Comparison of ENCODE assay signal across 10 cellular contexts in genomic region chr11:2691991-2692841, GRCh38. TPM values are rescaled to one million over a fixed set of nuclear protein-coding genes. Genes with fewer than 3 reads are reported as not detected.
A peak's percentile ranks its signal among the peaks of the same experiment; 100 is the strongest.
DNase-seq lines count a peak whose midpoint lies in the region; ATAC-seq, FAIRE-seq and TF ChIP-seq lines count a peak whose summit lies in the region.
"Had no signal": no experiment of that assay in that cellular context is flagged by ENCODE, and none has a peak within 500 bp of the region (broad histone marks: within the 10 kb centered on the region; RNA-seq: fewer than 3 reads in every experiment).

No MANE protein-coding gene starts in this region.

- no peaks in the 10 kb centered on the region for H3K27me3 ChIP-seq in tibial artery

- intact Hi-C loops in tibial artery (cut with DNase I; ENCODE audit: low total_unique reads) = loop anchor here (5.0 kb wide), 1 partner anchor 160 kb away; no protein-coding TSS in a partner anchor

- no peak for ATAC-seq in HG02973 (IDR thresholded peaks at IDR 0.05; ENCODE audit: unreplicated experiment)
- no peak for ATAC-seq in natural killer cell treated with Interleukin-12 subunit alpha and Interleukin-12 subunit beta and Interleukin-15 and Interleukin-18, amount 100 ng/mL, for 72 hours

- FAIRE-seq in D721Med (lab: Jason Lieb, UNC) = no peak

- peaks cover 8% of the 10 kb centered on the region for H3K27me3 Mint-ChIP-seq in glutamatergic neuron (ENCODE audit: unreplicated experiment)
- H3K27me3 Mint-ChIP-seq in natural killer cell treated with Interleukin-12 subunit alpha and Interleukin-12 subunit beta and Interleukin-15 and Interleukin-18, amount 100 ng/mL, for 72 hours = no peaks in the 10 kb centered on the region
- H3K27me3 Mint-ChIP-seq: CD4-positive, alpha-beta T cell had no signal

- peak overlapping the region; percentile 11 for H3K27ac Mint-ChIP-seq in glutamatergic neuron (ENCODE audit: unreplicated experiment)
- H3K27ac Mint-ChIP-seq in natural killer cell treated with Interleukin-12 subunit alpha and Interleukin-12 subunit beta and Interleukin-15 and Interleukin-18, amount 100 ng/mL, for 72 hours = no peak overlapping the region
- H3K27ac Mint-ChIP-seq: CD4-positive, alpha-beta T cell had no signal

- H3K9me3 ChIP-seq in tibial artery = no peaks in the 10 kb centered on the region

- H3K27ac ChIP-seq in tibial artery = no peak overlapping the region

- peaks cover 48% of the 10 kb centered on the region for H3K4me1 Mint-ChIP-seq in glutamatergic neuron (ENCODE audit: low read depth, unreplicated experiment)
- H3K4me1 Mint-ChIP-seq in natural killer cell treated with Interleukin-12 subunit alpha and Interleukin-12 subunit beta and Interleukin-15 and Interleukin-18, amount 100 ng/mL, for 72 hours (ENCODE audit: low read depth in 2 of 2) = peaks cover 0 to 4% of the 10 kb centered on the region in 2 donors

- TF ChIP-seq CTCF in glutamatergic neuron (IDR thresholded peaks at IDR 0.05; ENCODE audit: partially characterized antibody, unreplicated experiment) (no peak), tibial artery (IDR thresholded peaks at IDR 0.05) (no peak), D721Med (IDR thresholded peaks at IDR 0.05; ENCODE audit: insufficient read depth, missing control alignments) (no peak)

- DNase-seq in activated effector memory CD4-positive, alpha-beta T cell treated with anti-CD3 and anti-CD28 coated beads, Interleukin-2, amount 50 U/mL, for 16 hours = peak; percentile 49
- DNase-seq in activated effector memory CD4-positive, alpha-beta T cell treated with Interleukin-2 at 50 U/mL for 16 hours = no peak
- DNase-seq in NCI-H69 (lab: John Stamatoyannopoulos, UW) = peak; percentile 90
- no peak for DNase-seq in glutamatergic neuron
- peak; percentile 6 to 19 for DNase-seq in tibial artery
- no peak for DNase-seq in D721Med (ENCODE audit: insufficient read length, low spot score)
- DNase-seq in natural killer cell treated with Interleukin-12 subunit alpha and Interleukin-12 subunit beta and Interleukin-15 and Interleukin-18, amount 100 ng/mL, for 72 hours (ENCODE audit: low spot score) = no peak
- DNase-seq: activated naive CD4-positive, alpha-beta T cell had no signal

- no peak overlapping the region for H3K4me3 ChIP-seq in tibial artery

- H3K9me3 Mint-ChIP-seq in glutamatergic neuron (ENCODE audit: unreplicated experiment) = peaks cover 6% of the 10 kb centered on the region
- no peaks in the 10 kb centered on the region for H3K9me3 Mint-ChIP-seq in natural killer cell treated with Interleukin-12 subunit alpha and Interleukin-12 subunit beta and Interleukin-15 and Interleukin-18, amount 100 ng/mL, for 72 hours
- H3K9me3 Mint-ChIP-seq: CD4-positive, alpha-beta T cell had no signal

- H3K4me3 Mint-ChIP-seq in glutamatergic neuron (ENCODE audit: unreplicated experiment) = peak overlapping the region; percentile 55
- no peak overlapping the region for H3K4me3 Mint-ChIP-seq in natural killer cell treated with Interleukin-12 subunit alpha and Interleukin-12 subunit beta and Interleukin-15 and Interleukin-18, amount 100 ng/mL, for 72 hours
- H3K4me3 Mint-ChIP-seq: CD4-positive, alpha-beta T cell had no signal

- H3K36me3 ChIP-seq in tibial artery = no peaks in the 10 kb centered on the region

- peaks cover 0 to 14% (median 8%) of the 10 kb centered on the region in 4 donors for H3K4me1 ChIP-seq in tibial artery

- H3K36me3 Mint-ChIP-seq in glutamatergic neuron (ENCODE audit: unreplicated experiment) = no peaks in the 10 kb centered on the region
- H3K36me3 Mint-ChIP-seq in natural killer cell treated with Interleukin-12 subunit alpha and Interleukin-12 subunit beta and Interleukin-15 and Interleukin-18, amount 100 ng/mL, for 72 hours = no peaks in the 10 kb centered on the region

RNA-seq across cellular contexts. Expression of gene KCNQ1OT1, which starts 7.6 kb away (rescaled TPM):
- total RNA-seq in glutamatergic neuron (ENCODE audit: unreplicated experiment) = 14.3 TPM
- total RNA-seq in natural killer cell treated with Interleukin-12 subunit alpha and Interleukin-12 subunit beta and Interleukin-15 and Interleukin-18, amount 100 ng/mL, for 72 hours = 1 to 10 TPM in 1 of 2 donors, under 1 TPM in 1; 0.52 to 1.1 TPM

Comparison
In these comparisons a context has a peak if more than half of its experiments do, and no peak if none do; other contexts are left out.
1. DNase-seq: peak in activated effector memory CD4-positive, alpha-beta T cell treated with anti-CD3 and anti-CD28 coated beads, Interleukin-2, amount 50 U/mL, for 16 hours (single experiment), NCI-H69 (single experiment) and tibial artery (2 of 2); none in activated effector memory CD4-positive, alpha-beta T cell treated with Interleukin-2 at 50 U/mL for 16 hours (single experiment), glutamatergic neuron (single experiment), D721Med (single experiment) and natural killer cell treated with Interleukin-12 subunit alpha and Interleukin-12 subunit beta and Interleukin-15 and Interleukin-18, amount 100 ng/mL, for 72 hours (single experiment).